Comparison of ENCODE assay signal across 19 cellular contexts in genomic region chr3:126921425-126921824, GRCh38.
DNase-seq lines count a peak whose midpoint lies in the region; ATAC-seq and TF ChIP-seq lines count a peak whose summit lies in the region.
"Had no signal": no experiment of that assay in that cellular context is flagged by ENCODE, and none has a peak within 500 bp of the region (broad histone marks: within the 10 kb centered on the region; RNA-seq: fewer than 3 reads in every experiment).

No MANE protein-coding gene starts in this region.

- peak; percentile 90 for DNase-seq in A673 (ENCODE audit: low spot score)
- DNase-seq in SW480 (ENCODE audit: low spot score): peak; percentile 22
- DNase-seq in left colon: no peak
- DNase-seq in progenitor cell of endocrine pancreas (ENCODE audit: low spot score, unreplicated experiment): no peak
- no peak for DNase-seq in caudate nucleus (lab: John Stamatoyannopoulos, UW)
- DNase-seq in GM03348 (ENCODE audit: low spot score): no peak
- DNase-seq in LoVo (ENCODE audit: low spot score): no peak
- DNase-seq: DMS79, Karpas-422, NCI-H1694, NCI-H2081 treated with DMSO at 0.1 percent for 48 hours, NCI-H446 treated with DMSO at 0.1 percent for 48 hours, NCI-H526 treated with DMSO at 0.1 percent for 48 hours, PC-3, SHP77 had no signal

- H3K4me1 Mint-ChIP-seq in progenitor cell of endocrine pancreas (ENCODE audit: low read depth): peaks cover 44% of the 10 kb centered on the region
- H3K4me1 Mint-ChIP-seq: GM23338 had no signal

- TF ChIP-seq CTCF in A673 (conservative IDR thresholded peaks at IDR 0.05; ENCODE audit: low read depth, low read length) (no peak), progenitor cell of endocrine pancreas (IDR thresholded peaks at IDR 0.05; ENCODE audit: unreplicated experiment) (no peak)

- intact Hi-C loops in A673 (cut with micrococcal nuclease; ENCODE audit: unreplicated experiment): no loop called here
- intact Hi-C loops in left colon (cut with DNase I, micrococcal nuclease): no loop called here

- ATAC-seq in left colon (peak; percentile 87), HG03175 (IDR thresholded peaks at IDR 0.05; ENCODE audit: unreplicated experiment) (no peak)
- ATAC-seq: GM23338, PC-3 had no signal

- no peak overlapping the region for H3K4me3 ChIP-seq in A673 (ENCODE audit: low read depth, low read length, poor library complexity, severe bottlenecking)
- H3K4me3 ChIP-seq: GM23338, HAP-1 had no signal

- H3K9me3 Mint-ChIP-seq in progenitor cell of endocrine pancreas (ENCODE audit: low read depth): peaks cover 10% of the 10 kb centered on the region

- H3K4me3 Mint-ChIP-seq in progenitor cell of endocrine pancreas (ENCODE audit: low read depth): peak overlapping the region; percentile 9
- H3K4me3 Mint-ChIP-seq: B cell, GM23338 had no signal

- H3K36me3 ChIP-seq in A673 (ENCODE audit: insufficient read depth, low read length, poor library complexity, severe bottlenecking): no peaks in the 10 kb centered on the region
- H3K36me3 ChIP-seq: HAP-1 had no signal

- no TSS peak for BruUV-seq in A673 (replicated peaks; lab: Mats Ljungman, UMichigan)

- H3K27me3 ChIP-seq in A673 (replicated peaks; ENCODE audit: insufficient read depth, low read depth, low read length, poor library complexity): no peaks in the 10 kb centered on the region

- peaks cover 16% of the 10 kb centered on the region for H3K36me3 Mint-ChIP-seq in progenitor cell of endocrine pancreas (ENCODE audit: insufficient read depth)

- H3K27ac Mint-ChIP-seq in progenitor cell of endocrine pancreas: peak overlapping the region; percentile 87
- H3K27ac Mint-ChIP-seq: B cell, GM23338 had no signal

- H3K27ac ChIP-seq in A673 (ENCODE audit: low read depth, low read length, poor library complexity, severe bottlenecking) (no peak overlapping the region), caudate nucleus (ENCODE audit: low read depth, low read length) (no peak overlapping the region)

- peaks cover 27% of the 10 kb centered on the region for H3K4me1 ChIP-seq in A673 (ENCODE audit: insufficient read depth, low read length, poor library complexity, severe bottlenecking)
- H3K4me1 ChIP-seq: HAP-1 had no signal

- H3K9me3 ChIP-seq in A673 (ENCODE audit: low read depth, low read length, poor library complexity, severe bottlenecking): peaks cover 4% of the 10 kb centered on the region
- H3K9me3 ChIP-seq: HAP-1 had no signal

- POLR2A ChIA-PET in A673 (lab: Charles Lee; ENCODE audit: low non-redundant PET): no interaction called here

- peaks cover 3% of the 10 kb centered on the region for H3K27me3 Mint-ChIP-seq in progenitor cell of endocrine pancreas

- CTCF ChIA-PET in A673 (lab: Charles Lee): no interaction called here

Comparison
In these comparisons a context has a peak if more than half of its experiments do, and no peak if none do; other contexts are left out.
1. DNase-seq: peak in A673 (single experiment) and SW480 (single experiment); none in left colon (0 of 2), progenitor cell of endocrine pancreas (single experiment), caudate nucleus (0 of 61), GM03348 (single experiment) and LoVo (single experiment).